22 cellular contexts compared by ENCODE assay signal in genomic region chr9:81390802-81391456, GRCh38.
A peak's percentile ranks its signal among the peaks of the same experiment; 100 is the strongest.
DNase-seq lines count a peak whose midpoint lies in the region; ATAC-seq, FAIRE-seq and TF ChIP-seq lines count a peak whose summit lies in the region.
"Had no signal": no experiment of that assay in that cellular context is flagged by ENCODE, and none has a peak within 500 bp of the region (broad histone marks: within the 10 kb centered on the region; RNA-seq: fewer than 3 reads in every experiment).

No MANE protein-coding gene starts in this region.

- H3K18ac ChIP-seq in mesenchymal stem cell (ENCODE audit: low read depth in 1 of 2, low read length in 2 of 2): peak overlapping the region in 1 of 2 experiments; percentile 2

- no peak overlapping the region for H3K4me2 ChIP-seq in A549
- no peak overlapping the region for H3K4me2 ChIP-seq in mesenchymal stem cell (ENCODE audit: low read length, poor library complexity, severe bottlenecking)
- H3K4me2 ChIP-seq: KMS-11, SK-N-SH had no signal

- no peak overlapping the region for H3K4me3 ChIP-seq in A549
- no peak overlapping the region for H3K4me3 ChIP-seq in mesenchymal stem cell (ENCODE audit: insufficient read depth in 1 of 2, low read depth in 1 of 2, low read length in 2 of 2)
- no peak overlapping the region for H3K4me3 ChIP-seq in thyroid gland (replicated peaks in 1 of 3)
- no peak overlapping the region for H3K4me3 ChIP-seq in psoas muscle

- intact Hi-C loops in thyroid gland (cut with DNase I) (no loop called here), psoas muscle (cut with DNase I) (no loop called here)

- H3K9me3 ChIP-seq in A549 (no peaks in the 10 kb centered on the region), mesenchymal stem cell (ENCODE audit: control insufficient read depth, low read length) (no peaks in the 10 kb centered on the region), thyroid gland (no peaks in the 10 kb centered on the region), psoas muscle (no peaks in the 10 kb centered on the region)
- H3K9me3 ChIP-seq: SK-N-SH had no signal

- peak overlapping the region in 1 of 2 experiments; percentile 39 for H3K4ac ChIP-seq in mesenchymal stem cell (ENCODE audit: low read depth in 1 of 2, low read length in 2 of 2)

- H3K4me1 ChIP-seq in A549 (peaks cover 44% of the 10 kb centered on the region), mesenchymal stem cell (ENCODE audit: control insufficient read depth, insufficient read depth, low read depth, low read length) (peaks cover 2% of the 10 kb centered on the region), thyroid gland (peaks cover 2 to 8% of the 10 kb centered on the region in 2 donors), psoas muscle (peaks cover 13% of the 10 kb centered on the region)

- no peak for TF ChIP-seq CTCF in A549 (IDR thresholded peaks at IDR 0.05)
- no peak for TF ChIP-seq CTCF in thyroid gland (IDR thresholded peaks at IDR 0.05)
- TF ChIP-seq CTCF in psoas muscle (IDR thresholded peaks at IDR 0.05): no peak

- TF ChIP-seq EP300 in A549 (IDR thresholded peaks at IDR 0.05): no peak

- no peak overlapping the region for H2BK5ac ChIP-seq in mesenchymal stem cell (ENCODE audit: low read depth, low read length, poor library complexity, severe bottlenecking)

- peak overlapping the region; percentile 40 to 100 for H2BK12ac ChIP-seq in mesenchymal stem cell (ENCODE audit: low read length in 2 of 2)

- no peak overlapping the region for H2AFZ ChIP-seq in mesenchymal stem cell (ENCODE audit: low read depth, low read length)

- no peak overlapping the region for H3K14ac ChIP-seq in mesenchymal stem cell (ENCODE audit: low read length in 2 of 2)

- FAIRE-seq in A549 (lab: Jason Lieb, UNC): no peak
- FAIRE-seq: colon, RCC 7860 had no signal

- H3K27ac ChIP-seq in A549: peak overlapping the region; percentile 82 to 91
- no peak overlapping the region for H3K27ac ChIP-seq in mesenchymal stem cell (ENCODE audit: low read length, poor library complexity, severe bottlenecking)
- H3K27ac ChIP-seq in thyroid gland: no peak overlapping the region
- H3K27ac ChIP-seq in psoas muscle: no peak overlapping the region
- H3K27ac ChIP-seq: KMS-11 had no signal

- TF ChIP-seq POLR2A in A549 (IDR thresholded peaks at IDR 0.05; ENCODE audit: low read length): no peak
- TF ChIP-seq POLR2A in thyroid gland (IDR thresholded peaks at IDR 0.05): no peak

- H3K23ac ChIP-seq in mesenchymal stem cell (ENCODE audit: low read length in 2 of 2): no peak overlapping the region

- H2AK5ac ChIP-seq in mesenchymal stem cell (ENCODE audit: low read length, severe bottlenecking): peak overlapping the region; percentile 74

- CTCF ChIA-PET in A549 (lab: Yijun Ruan, JAX): interaction anchor here (1.4 kb wide), 1 partner anchor 11 kb away, joined by 3 read pairs; no protein-coding TSS in a partner anchor

- H3K79me1 ChIP-seq in mesenchymal stem cell (replicated peaks; ENCODE audit: low read length, poor library complexity, severe bottlenecking): no peaks in the 10 kb centered on the region

- no peak overlapping the region for H3K9ac ChIP-seq in mesenchymal stem cell (ENCODE audit: low read length)
- H3K9ac ChIP-seq: KMS-11, SK-N-SH had no signal

- H3K36me3 ChIP-seq in mesenchymal stem cell (ENCODE audit: control insufficient read depth in 1 of 2, insufficient read depth in 2 of 2, low read depth in 1 of 2, low read length in 2 of 2) (no peaks in the 10 kb centered on the region), thyroid gland (no peaks in the 10 kb centered on the region), psoas muscle (ENCODE audit: insufficient read depth in 1 of 2, low read depth in 1 of 2) (no peaks in the 10 kb centered on the region)

- H3K27me3 ChIP-seq in mesenchymal stem cell (ENCODE audit: control insufficient read depth in 1 of 2, insufficient read depth in 1 of 2, low read length in 2 of 2) (no peaks in the 10 kb centered on the region), thyroid gland (no peaks in the 10 kb centered on the region), psoas muscle (ENCODE audit: insufficient read depth in 3 of 3, low read length in 2 of 3) (no peaks in the 10 kb centered on the region)

- TF ChIP-seq RAD21 in A549 (conservative IDR thresholded peaks at IDR 0.05 in 1 of 2, IDR thresholded peaks at IDR 0.05 in 1 of 2): no peak

- ATAC-seq in A549 (no peak), psoas muscle (no peak), HG02623 (IDR thresholded peaks at IDR 0.05; ENCODE audit: unreplicated experiment) (no peak)
- ATAC-seq: left colon, WTC11 had no signal

- 93% methylated on average over 4 of the region's 4 CpGs for WGBS in A549 (ENCODE audit: missing lambda C conversion rate)
- 89% methylated on average over 3 of the region's 4 CpGs for WGBS in mesenchymal stem cell
- WGBS in thyroid gland, 2 donors: 79 to 84% methylated on average over 4 of the region's 4 CpGs
- WGBS in psoas muscle, 3 donors: 87 to 91% (median 91%) methylated on average over 4 of the region's 4 CpGs

- POLR2A ChIA-PET in A549 (lab: Yijun Ruan, JAX): no interaction called here

- no peak overlapping the region for H2BK120ac ChIP-seq in mesenchymal stem cell (ENCODE audit: low read depth, low read length)

- DNase-seq in A549 (ENCODE audit: low read depth in 1 of 2, low spot score in 1 of 2) (no peak), DMS153 (lab: John Stamatoyannopoulos, UW) (peak; percentile 23), mesenchymal stem cell (no peak), thyroid gland (no peak), SW480 (ENCODE audit: low spot score) (no peak), psoas muscle (no peak)
- DNase-seq: activated CD4-positive, alpha-beta T cell treated with anti-CD3 and anti-CD28 coated beads, Interleukin-2, amount 50 U/mL, for 4 hours; activated CD8-positive, alpha-beta memory T cell treated with anti-CD3 and anti-CD28 coated beads, Interleukin-2, amount 50 U/mL, for 4 hours; activated effector memory CD4-positive, alpha-beta T cell treated with Interleukin-2 at 50 U/mL for 16 hours; activated naive CD8-positive, alpha-beta T cell treated with anti-CD3 and anti-CD28 coated beads, Interleukin-2, amount 10 ng/mL, durations not matched to agents 7 days and 5 days; EL; left colon; midbrain; NCI-H187; SK-N-SH; stimulated activated CD4-positive, alpha-beta T cell treated with anti-CD3 and anti-CD28 coated beads, Interleukin-1b, Interleukin-23, amount 100 ng/mL, for 48 hours had no signal

- no peak overlapping the region for H2BK15ac ChIP-seq in mesenchymal stem cell (ENCODE audit: low read depth, poor library complexity, severe bottlenecking)

- no peak overlapping the region for H4K8ac ChIP-seq in mesenchymal stem cell (ENCODE audit: low read length)

- H4K91ac ChIP-seq in mesenchymal stem cell (ENCODE audit: low read length): no peak overlapping the region

TF ChIP-seq in A549, 52 proteins besides CTCF, POLR2A, EP300 and RAD21 (continues in another document):
- TF ChIP-seq PBX3 (IDR thresholded peaks at IDR 0.05) (no peak), NR3C1 (IDR thresholded peaks at IDR 0.05) (no peak), BCL3 (IDR thresholded peaks at IDR 0.05) (no peak), HDAC2 (IDR thresholded peaks at IDR 0.05) (no peak), RNF2 (IDR thresholded peaks at IDR 0.05; ENCODE audit: borderline replicate concordance, low read depth) (no peak), FOSL2 (IDR thresholded peaks at IDR 0.05) (no peak), FOSL2 (CRISPR knock-in tag; IDR thresholded peaks at IDR 0.05) (no peak), CEBPB (IDR thresholded peaks at IDR 0.05) (no peak)

TF ChIP-seq in PFSK-1, 5 proteins besides CTCF, POLR2A, EP300 and RAD21:
- TF ChIP-seq FOXP2 (optimal IDR thresholded peaks at IDR 0.05; ENCODE audit: borderline replicate concordance, extremely low read depth, extremely low read length, insufficient read depth): no peak
- 0 out of 2 replicates have a peak, but pooled peaks have one; percentile 9 for TF ChIP-seq TAF1 (IDR thresholded peaks at IDR 0.05; ENCODE audit: borderline replicate concordance, insufficient read depth, low read length)
- no peak for TF ChIP-seq REST (IDR thresholded peaks at IDR 0.05; ENCODE audit: insufficient read depth in 1 of 2, low read depth in 2 of 2, low read length in 2 of 2)

Comparison
In these comparisons a context has a peak if more than half of its experiments do, and no peak if none do; other contexts are left out.
1. H3K27ac ChIP-seq: peak in A549 (2 of 2); none in mesenchymal stem cell (single experiment), thyroid gland (0 of 3) and psoas muscle (single experiment).